In genomic region chr9:37025381-37026084, GRCh38 we compare ENCODE assay signal across 10 cellular contexts. TPM values are rescaled to one million over a fixed set of nuclear protein-coding genes. Genes with fewer than 3 reads are reported as not detected.
DNase-seq lines count a peak whose midpoint lies in the region; ATAC-seq and TF ChIP-seq lines count a peak whose summit lies in the region.
"Had no signal": no experiment of that assay in that cellular context is flagged by ENCODE, and none has a peak within 500 bp of the region (broad histone marks: within the 10 kb centered on the region; RNA-seq: fewer than 3 reads in every experiment).

No MANE protein-coding gene starts in this region.

- H3K27ac ChIP-seq in OCI-LY1 (ENCODE audit: low read depth, low read length, poor library complexity, severe bottlenecking) (peak overlapping the region; percentile 68), fibroblast of lung (ENCODE audit: insufficient read depth, low read length) (no peak overlapping the region), foreskin keratinocyte (no peak overlapping the region)

- no peaks in the 10 kb centered on the region for H3K9me2 ChIP-seq in OCI-LY1 (ENCODE audit: low read depth, low read length)

- H3K4me2 ChIP-seq in OCI-LY1 (ENCODE audit: low read length): peak overlapping the region; percentile 88
- H3K4me2 ChIP-seq in fibroblast of lung (ENCODE audit: extremely low read depth, insufficient read depth, low read length): peak overlapping the region; percentile 68

- DNase-seq in T-helper 1 cell: no peak
- no peak for DNase-seq in fibroblast of lung (ENCODE audit: low read depth in 2 of 2)
- no peak for DNase-seq in stimulated activated effector memory CD8-positive, alpha-beta T cell treated with anti-CD3 and anti-CD28 coated beads, Interleukin-12 subunit alpha, Interleukin-12 subunit beta, amount 100 ng/mL, for 72 hours (ENCODE audit: low spot score in 2 of 2)
- no peak for DNase-seq in NCI-H128 (lab: John Stamatoyannopoulos, UW; ENCODE audit: unreplicated experiment)
- DNase-seq in foreskin keratinocyte: no peak
- no peak for DNase-seq in activated CD4-positive, alpha-beta T cell treated with anti-CD3 and anti-CD28 coated beads for 1 hour

- H3K36me3 ChIP-seq in OCI-LY1 (ENCODE audit: insufficient read depth, low read length) (peaks cover 58% of the 10 kb centered on the region), fibroblast of lung (ENCODE audit: control insufficient read depth, insufficient read depth, low read length) (no peaks in the 10 kb centered on the region)

- ATAC-seq in stimulated activated effector memory CD8-positive, alpha-beta T cell treated with anti-CD3 and anti-CD28 coated beads, Interleukin-12 subunit alpha, Interleukin-12 subunit beta, amount 100 ng/mL, for 72 hours: no peak
- no peak for ATAC-seq in foreskin keratinocyte

- H3K79me2 ChIP-seq in OCI-LY1 (ENCODE audit: insufficient read depth, low read length) (peaks cover 75% of the 10 kb centered on the region), fibroblast of lung (ENCODE audit: control insufficient read depth, insufficient read depth, low read length) (no peaks in the 10 kb centered on the region)

- H2AFZ ChIP-seq in OCI-LY1 (ENCODE audit: low read length) (no peak overlapping the region), fibroblast of lung (ENCODE audit: low read length) (no peak overlapping the region)

- H3K9ac ChIP-seq in OCI-LY1 (ENCODE audit: low read length) (peak overlapping the region; percentile 78), fibroblast of lung (ENCODE audit: insufficient read depth, low read length) (no peak overlapping the region)

- no peak overlapping the region for H3K27ac Mint-ChIP-seq in T-helper 1 cell treated with Interleukin-12 subunit alpha and Interleukin-12 subunit beta and Interleukin-4 antibody, amounts not matched to agents 30 μg/mL and 1 μg/mL, for 36 hours
- H3K27ac Mint-ChIP-seq in stimulated activated effector memory CD8-positive, alpha-beta T cell treated with anti-CD3 and anti-CD28 coated beads, Interleukin-12 subunit alpha, Interleukin-12 subunit beta, amount 100 ng/mL, for 72 hours: peak overlapping the region; percentile 54

- H3K4me1 Mint-ChIP-seq in T-helper 1 cell treated with Interleukin-12 subunit alpha and Interleukin-12 subunit beta and Interleukin-4 antibody, amounts not matched to agents 30 μg/mL and 1 μg/mL, for 36 hours (ENCODE audit: low read depth): peaks cover 19% of the 10 kb centered on the region
- H3K4me1 Mint-ChIP-seq in stimulated activated effector memory CD8-positive, alpha-beta T cell treated with anti-CD3 and anti-CD28 coated beads, Interleukin-12 subunit alpha, Interleukin-12 subunit beta, amount 100 ng/mL, for 72 hours: peaks cover 37% of the 10 kb centered on the region

- peaks cover 3% of the 10 kb centered on the region for H3K36me3 Mint-ChIP-seq in T-helper 1 cell treated with Interleukin-12 subunit alpha and Interleukin-12 subunit beta and Interleukin-4 antibody, amounts not matched to agents 30 μg/mL and 1 μg/mL, for 36 hours (ENCODE audit: low read depth)
- peaks cover 15% of the 10 kb centered on the region for H3K36me3 Mint-ChIP-seq in stimulated activated effector memory CD8-positive, alpha-beta T cell treated with anti-CD3 and anti-CD28 coated beads, Interleukin-12 subunit alpha, Interleukin-12 subunit beta, amount 100 ng/mL, for 72 hours

- peaks cover 91% of the 10 kb centered on the region for H3K27me3 Mint-ChIP-seq in T-helper 1 cell treated with Interleukin-12 subunit alpha and Interleukin-12 subunit beta and Interleukin-4 antibody, amounts not matched to agents 30 μg/mL and 1 μg/mL, for 36 hours (ENCODE audit: low read depth)

- no peak for TF ChIP-seq CTCF in OCI-LY1 (IDR thresholded peaks at IDR 0.05; ENCODE audit: low read length)
- TF ChIP-seq CTCF in fibroblast of lung (conservative IDR thresholded peaks at IDR 0.05 in 1 of 2, IDR thresholded peaks at IDR 0.05 in 1 of 2; ENCODE audit: low read depth in 1 of 2, low read length in 2 of 2): no peak
- no peak for TF ChIP-seq CTCF in foreskin keratinocyte (conservative IDR thresholded peaks at IDR 0.05)

- no peaks in the 10 kb centered on the region for H3K9me3 ChIP-seq in OCI-LY1 (ENCODE audit: low read length)
- no peaks in the 10 kb centered on the region for H3K9me3 ChIP-seq in fibroblast of lung (ENCODE audit: control insufficient read depth, insufficient read depth, low read depth, low read length)

- H4K20me1 ChIP-seq in OCI-LY1 (ENCODE audit: insufficient read depth, low read length) (no peaks in the 10 kb centered on the region), fibroblast of lung (ENCODE audit: control insufficient read depth, extremely low read depth, insufficient read depth, low read length) (no peaks in the 10 kb centered on the region)

- H3K27me3 ChIP-seq in OCI-LY1 (ENCODE audit: insufficient read depth, low read length): no peaks in the 10 kb centered on the region
- H3K27me3 ChIP-seq in fibroblast of lung (ENCODE audit: control insufficient read depth, insufficient read depth, low read length): peaks cover 82% of the 10 kb centered on the region
- peaks cover 100% of the 10 kb centered on the region for H3K27me3 ChIP-seq in foreskin keratinocyte

- H3K9me3 Mint-ChIP-seq in T-helper 1 cell treated with Interleukin-12 subunit alpha and Interleukin-12 subunit beta and Interleukin-4 antibody, amounts not matched to agents 30 μg/mL and 1 μg/mL, for 36 hours: no peaks in the 10 kb centered on the region
- no peaks in the 10 kb centered on the region for H3K9me3 Mint-ChIP-seq in stimulated activated effector memory CD8-positive, alpha-beta T cell treated with anti-CD3 and anti-CD28 coated beads, Interleukin-12 subunit alpha, Interleukin-12 subunit beta, amount 100 ng/mL, for 72 hours

- H3K4me3 ChIP-seq in OCI-LY1 (ENCODE audit: low read depth, low read length, poor library complexity, severe bottlenecking): peak overlapping the region; percentile 82
- H3K4me3 ChIP-seq in fibroblast of lung (replicated peaks in 1 of 4; ENCODE audit: control extremely low read depth in 1 of 4, insufficient read depth in 1 of 4, low read depth in 3 of 4, low read length in 4 of 4): peak overlapping the region in 1 of 4 experiments; percentile 42

- peaks cover 5% of the 10 kb centered on the region; the same call in 1 of the 2 replicates for H3F3A ChIP-seq in OCI-LY1 (ENCODE audit: insufficient read depth, low read length)

- H3K4me3 Mint-ChIP-seq in T-helper 1 cell treated with Interleukin-12 subunit alpha and Interleukin-12 subunit beta and Interleukin-4 antibody, amounts not matched to agents 30 μg/mL and 1 μg/mL, for 36 hours: peak overlapping the region; percentile 79
- H3K4me3 Mint-ChIP-seq in stimulated activated effector memory CD8-positive, alpha-beta T cell treated with anti-CD3 and anti-CD28 coated beads, Interleukin-12 subunit alpha, Interleukin-12 subunit beta, amount 100 ng/mL, for 72 hours: peak overlapping the region; percentile 75

- H3K4me1 ChIP-seq in OCI-LY1 (ENCODE audit: insufficient read depth, low read length, severe bottlenecking) (peaks cover 89% of the 10 kb centered on the region), fibroblast of lung (ENCODE audit: control insufficient read depth, extremely low read depth, insufficient read depth, low read length) (no peaks in the 10 kb centered on the region), foreskin keratinocyte (no peaks in the 10 kb centered on the region)

RNA-seq across cellular contexts. Expression of gene PAX5, which starts 8.5 kb away (rescaled TPM):
- total RNA-seq in fibroblast of lung (not detected in 2 replicates), foreskin keratinocyte (under 0.01 and 0.03 TPM in 2 replicates)
- polyA plus RNA-seq in fibroblast of lung (not detected in 2 replicates), foreskin keratinocyte (not detected in 2 replicates)
- polyA plus RNA-seq in fibroblast of lung (2012): not detected in 2 replicates
- polyA minus RNA-seq in fibroblast of lung (ENCODE audit: low replicate concordance): not detected in 2 replicates
- total RNA-seq: dermis microvascular lymphatic vessel endothelial cell, LHCN-M2 had no signal
